ENCODE assay signal across 24 cellular contexts in genomic region chr5:116421080-116421629, GRCh38.
"Had no signal": no experiment of that assay in that cellular context is flagged by ENCODE, and none has a peak within 500 bp of the region (broad histone marks: within the 10 kb centered on the region; RNA-seq: fewer than 3 reads in every experiment).

No MANE protein-coding gene starts in this region.

- DNase-seq: effector memory CD4-positive, alpha-beta T cell; foreskin fibroblast; glutamatergic neuron; kidney; left colon; mucosa of descending colon; naive thymus-derived CD8-positive, alpha-beta T cell; psoas muscle; retina; sigmoid colon; stimulated activated CD4-positive, alpha-beta T cell treated with anti-CD3 and anti-CD28 coated beads, Interleukin-2, amount 100 ng/mL, for 24 hours; stimulated activated CD4-positive, alpha-beta T cell treated with anti-CD3 and anti-CD28 coated beads, Interleukin-4, amount 100 ng/mL, for 4 hours; stimulated activated naive B cell treated with anti-CD40 and anti-IgM and Interleukin-4, amounts not matched to agents 10 μg/mL and 1 μg/mL and 100 μg/mL, for 72 hours; stimulated activated naive CD8-positive, alpha-beta T cell treated with anti-CD3 and anti-CD28 coated beads, Interleukin-15, amount 100 ng/mL, for 72 hours; testis; upper lobe of right lung had no signal

- H3K79me2 ChIP-seq: hepatocyte had no signal

- H3K27me3 ChIP-seq: esophagus muscularis mucosa, gastroesophageal sphincter, hepatocyte, neutrophil, sigmoid colon, testis, tibial nerve, upper lobe of right lung, vagina had no signal

- H3K27ac ChIP-seq: esophagus muscularis mucosa, gastroesophageal sphincter, hepatocyte, neutrophil, psoas muscle, sigmoid colon, skin epidermis, testis, tibial nerve, upper lobe of right lung, vagina had no signal

- H2AFZ ChIP-seq: hepatocyte had no signal

- ATAC-seq: left colon; mucosa of descending colon; naive thymus-derived CD8-positive, alpha-beta T cell; stimulated activated naive B cell treated with anti-CD40 and anti-IgM and Interleukin-4, amounts not matched to agents 10 μg/mL and 1 μg/mL and 100 μg/mL, for 72 hours; stimulated activated naive CD8-positive, alpha-beta T cell treated with anti-CD3 and anti-CD28 coated beads, Interleukin-15, amount 100 ng/mL, for 72 hours had no signal

- FAIRE-seq: endometrium, kidney had no signal

- H3K4me1 ChIP-seq: esophagus muscularis mucosa, psoas muscle, tibial nerve, upper lobe of right lung, vagina had no signal

- H3K9me3 ChIP-seq: esophagus muscularis mucosa, gastroesophageal sphincter, mucosa of descending colon, neutrophil, psoas muscle, sigmoid colon, testis, tibial nerve, upper lobe of right lung, vagina had no signal

- H3K4me2 ChIP-seq: hepatocyte had no signal

- H3K36me3 ChIP-seq: esophagus muscularis mucosa, gastroesophageal sphincter, neutrophil, sigmoid colon, upper lobe of right lung, vagina had no signal

- H3K4me3 ChIP-seq: esophagus muscularis mucosa, gastroesophageal sphincter, hepatocyte, mucosa of descending colon, psoas muscle, sigmoid colon, skin epidermis, testis, tibial nerve, upper lobe of right lung, vagina had no signal
